ENCODE assay signal across 1 cellular context in genomic region chr9:134226221-134226930, GRCh38.
TF ChIP-seq lines count a peak whose summit lies in the region.

No MANE protein-coding gene starts in this region.

TF ChIP-seq in H1, 55 proteins besides CTCF, POLR2A, EP300 and RAD21 (continued from another document):
- TF ChIP-seq USF2 (IDR thresholded peaks at IDR 0.05; ENCODE audit: low read length) (no peak), KDM1A (IDR thresholded peaks at IDR 0.05; ENCODE audit: borderline replicate concordance, low read length) (no peak), EZH2 (IDR thresholded peaks at IDR 0.05; ENCODE audit: low read depth, low read length, severe bottlenecking) (no peak), EGR1 (IDR thresholded peaks at IDR 0.05; ENCODE audit: borderline replicate concordance, low read depth, low read length) (no peak), BACH1 (IDR thresholded peaks at IDR 0.05; ENCODE audit: low read length) (no peak)
